11 cellular contexts compared by ENCODE assay signal in genomic region chr6:154474636-154475428, GRCh38. TPM values are rescaled to one million over a fixed set of nuclear protein-coding genes. Genes with fewer than 3 reads are reported as not detected.
DNase-seq lines count a peak whose midpoint lies in the region; ATAC-seq and TF ChIP-seq lines count a peak whose summit lies in the region.
"Had no signal": no experiment of that assay in that cellular context is flagged by ENCODE, and none has a peak within 500 bp of the region (broad histone marks: within the 10 kb centered on the region; RNA-seq: fewer than 3 reads in every experiment).

No MANE protein-coding gene starts in this region.

- H3K27me3 ChIP-seq in GM23248 (replicated peaks; ENCODE audit: insufficient read depth): no peaks in the 10 kb centered on the region
- no peaks in the 10 kb centered on the region for H3K27me3 ChIP-seq in adipocyte (replicated peaks; ENCODE audit: control insufficient read depth, insufficient read depth, low read length)
- H3K27me3 ChIP-seq in smooth muscle cell (ENCODE audit: low read depth): no peaks in the 10 kb centered on the region
- no peaks in the 10 kb centered on the region for H3K27me3 ChIP-seq in MM.1S (replicated peaks; ENCODE audit: insufficient read depth, low read length)

- H3K27ac ChIP-seq in GM23248 (peak overlapping the region; percentile 34), smooth muscle cell (ENCODE audit: low read depth) (peak overlapping the region; percentile 76), MM.1S (ENCODE audit: low read length) (no peak overlapping the region)

- H3K4me2 ChIP-seq in GM23248 (ENCODE audit: unreplicated experiment): no peak overlapping the region
- no peak overlapping the region for H3K4me2 ChIP-seq in smooth muscle cell
- H3K4me2 ChIP-seq in MM.1S (ENCODE audit: low read depth, low read length): no peak overlapping the region

- H4K20me1 ChIP-seq in GM23248 (ENCODE audit: insufficient read depth) (no peaks in the 10 kb centered on the region), smooth muscle cell (ENCODE audit: low read depth) (no peaks in the 10 kb centered on the region), MM.1S (ENCODE audit: insufficient read depth, low read length) (no peaks in the 10 kb centered on the region)

- no peaks in the 10 kb centered on the region for H3K9me2 ChIP-seq in GM23248 (ENCODE audit: insufficient read depth)
- no peaks in the 10 kb centered on the region for H3K9me2 ChIP-seq in MM.1S (replicated peaks; ENCODE audit: insufficient read depth, low read length)

- H3K79me2 ChIP-seq in GM23248 (ENCODE audit: insufficient read depth): peaks cover 6% of the 10 kb centered on the region; the same call in 1 of the 2 replicates
- H3K79me2 ChIP-seq in smooth muscle cell (ENCODE audit: low read depth): peaks cover 12% of the 10 kb centered on the region
- no peaks in the 10 kb centered on the region for H3K79me2 ChIP-seq in MM.1S (ENCODE audit: low read length)

- H3K9me3 ChIP-seq in GM23248 (ENCODE audit: low read depth) (no peaks in the 10 kb centered on the region), adipocyte (ENCODE audit: control insufficient read depth, low read length) (peaks cover 4% of the 10 kb centered on the region), smooth muscle cell (replicated peaks; ENCODE audit: low read depth) (no peaks in the 10 kb centered on the region), MM.1S (replicated peaks; ENCODE audit: insufficient read depth, low read length) (no peaks in the 10 kb centered on the region)

- in situ Hi-C loops in GM23248 (cut with MboI): no loop called here

- TF ChIP-seq CTCF in smooth muscle cell (IDR thresholded peaks at IDR 0.05; ENCODE audit: borderline replicate concordance, insufficient read depth, poor library complexity, severe bottlenecking) (no peak), MM.1S (IDR thresholded peaks at IDR 0.05; ENCODE audit: low read length) (no peak)

- peaks cover 11% of the 10 kb centered on the region; the same call in 1 of the 2 replicates for H3F3A ChIP-seq in GM23248 (ENCODE audit: insufficient read depth)
- peaks cover 11% of the 10 kb centered on the region for H3F3A ChIP-seq in smooth muscle cell (ENCODE audit: low read depth)
- H3F3A ChIP-seq in MM.1S (ENCODE audit: insufficient read depth, low read length): no peaks in the 10 kb centered on the region

- no peak overlapping the region for H3K4me3 ChIP-seq in GM23248
- no peak overlapping the region for H3K4me3 ChIP-seq in adipocyte (ENCODE audit: low read length)
- H3K4me3 ChIP-seq in smooth muscle cell: no peak overlapping the region
- no peak overlapping the region for H3K4me3 ChIP-seq in MM.1S (ENCODE audit: low read length)

- ATAC-seq in HG03196 (IDR thresholded peaks at IDR 0.05; ENCODE audit: unreplicated experiment): no peak
- ATAC-seq in GM21619 (IDR thresholded peaks at IDR 0.05; ENCODE audit: unreplicated experiment): no peak
- ATAC-seq: activated T-cell treated with anti-CD3 and anti-CD28 coated beads, Interleukin-2, amount 50 U/mL, for 4 hours had no signal

- H3K4me1 ChIP-seq in GM23248 (ENCODE audit: insufficient read depth) (peaks cover 25% of the 10 kb centered on the region), adipocyte (ENCODE audit: control insufficient read depth, insufficient read depth, low read length) (peaks cover 26% of the 10 kb centered on the region), smooth muscle cell (ENCODE audit: low read depth) (peaks cover 17% of the 10 kb centered on the region), MM.1S (ENCODE audit: low read length) (no peaks in the 10 kb centered on the region)

- WGBS in GM23248 (ENCODE audit: low coverage in 1 of 2, low lambda C conversion rate in 2 of 2, missing lambda C conversion rate in 2 of 2), 2 experiments: 57 to 62% methylated on average over 12 of the region's 12 CpGs
- 74% methylated on average over 12 of the region's 12 CpGs for WGBS in smooth muscle cell (ENCODE audit: low lambda C conversion rate)

- H2AFZ ChIP-seq in GM23248 (0 out of 2 replicates have a peak overlapping the region, but pooled peaks have one; percentile 41), smooth muscle cell (ENCODE audit: low read depth) (no peak overlapping the region), MM.1S (ENCODE audit: low read length) (no peak overlapping the region)

- H3K9ac ChIP-seq in GM23248: no peak overlapping the region
- H3K9ac ChIP-seq in adipocyte (ENCODE audit: low read length): no peak overlapping the region
- H3K9ac ChIP-seq in smooth muscle cell (ENCODE audit: low read depth): peak overlapping the region; percentile 72
- H3K9ac ChIP-seq in MM.1S (ENCODE audit: low read length): no peak overlapping the region

- DNase-seq in GM23248 (peak; percentile 91), adipocyte (ENCODE audit: low read depth) (peak; percentile 44), foreskin melanocyte (peak; percentile 28), smooth muscle cell (lab: John Stamatoyannopoulos, UW; ENCODE audit: unreplicated experiment) (no peak), MM.1S (no peak), Ammon's horn (ENCODE audit: low spot score) (no peak)
- DNase-seq: activated T-cell treated with anti-CD3 and anti-CD28 coated beads, Interleukin-2, amount 50 U/mL, for 4 hours; GF-D8; NCI-H1436 treated with DMSO at 0.1 percent for 48 hours had no signal

- H3K36me3 ChIP-seq in GM23248 (ENCODE audit: low read depth) (no peaks in the 10 kb centered on the region), adipocyte (ENCODE audit: control insufficient read depth, insufficient read depth, low read length, severe bottlenecking) (no peaks in the 10 kb centered on the region), smooth muscle cell (ENCODE audit: low read depth) (no peaks in the 10 kb centered on the region), MM.1S (replicated peaks; ENCODE audit: insufficient read depth, low read length) (no peaks in the 10 kb centered on the region)

RNA-seq across cellular contexts. Expression of gene CNKSR3, which starts 35.7 kb away (rescaled TPM):
- total RNA-seq in GM23248 (2014; rRNA removed; shearing (Covaris generic)): 1.7 and 2.4 TPM in 2 replicates
- 1.9 TPM in 2 replicates for polyA plus RNA-seq in GM23248 (2016; fragmentation: Nextera tagmentation; extraction: Ambion mirVana)
- 5.0 and 5.1 TPM in 2 replicates for total RNA-seq in smooth muscle cell
- polyA plus RNA-seq in smooth muscle cell: 4.5 and 5.5 TPM in 2 replicates

Comparison
In these comparisons a context has a peak if more than half of its experiments do, and no peak if none do; other contexts are left out.
1. DNase-seq: peak in GM23248 (single experiment), adipocyte (single experiment) and foreskin melanocyte (single experiment); none in smooth muscle cell (single experiment), MM.1S (single experiment) and Ammon's horn (single experiment).